In genomic region chr7:55203300-55203699, GRCh38 we compare ENCODE assay signal across 3 cellular contexts.
A peak's percentile ranks its signal among the peaks of the same experiment; 100 is the strongest.
TF ChIP-seq lines count a peak whose summit lies in the region.

No MANE protein-coding gene starts in this region.

TF ChIP-seq in HepG2, 621 proteins besides CTCF, POLR2A, EP300 and RAD21 (continues in another document):
- TF ChIP-seq ZNF282 (IDR thresholded peaks at IDR 0.05; ENCODE audit: partially characterized antibody) (peak; percentile 39), PHB2 (IDR thresholded peaks at IDR 0.05; ENCODE audit: partially characterized antibody) (peak; percentile 89), DMTF1 (CRISPR knock-in tag; IDR thresholded peaks at IDR 0.05) (no peak), ATF7 (IDR thresholded peaks at IDR 0.05) (0 out of 2 replicates have a peak, but pooled peaks have one; percentile 25), ATF7 (CRISPR knock-in tag; IDR thresholded peaks at IDR 0.05) (no peak), ZNF207 (IDR thresholded peaks at IDR 0.05; ENCODE audit: borderline replicate concordance) (peak; percentile 50; the same call in 1 of the 2 replicates), HNF4A (CRISPR knock-in tag; IDR thresholded peaks at IDR 0.05) (no peak)
- TF ChIP-seq, protein P1, sequence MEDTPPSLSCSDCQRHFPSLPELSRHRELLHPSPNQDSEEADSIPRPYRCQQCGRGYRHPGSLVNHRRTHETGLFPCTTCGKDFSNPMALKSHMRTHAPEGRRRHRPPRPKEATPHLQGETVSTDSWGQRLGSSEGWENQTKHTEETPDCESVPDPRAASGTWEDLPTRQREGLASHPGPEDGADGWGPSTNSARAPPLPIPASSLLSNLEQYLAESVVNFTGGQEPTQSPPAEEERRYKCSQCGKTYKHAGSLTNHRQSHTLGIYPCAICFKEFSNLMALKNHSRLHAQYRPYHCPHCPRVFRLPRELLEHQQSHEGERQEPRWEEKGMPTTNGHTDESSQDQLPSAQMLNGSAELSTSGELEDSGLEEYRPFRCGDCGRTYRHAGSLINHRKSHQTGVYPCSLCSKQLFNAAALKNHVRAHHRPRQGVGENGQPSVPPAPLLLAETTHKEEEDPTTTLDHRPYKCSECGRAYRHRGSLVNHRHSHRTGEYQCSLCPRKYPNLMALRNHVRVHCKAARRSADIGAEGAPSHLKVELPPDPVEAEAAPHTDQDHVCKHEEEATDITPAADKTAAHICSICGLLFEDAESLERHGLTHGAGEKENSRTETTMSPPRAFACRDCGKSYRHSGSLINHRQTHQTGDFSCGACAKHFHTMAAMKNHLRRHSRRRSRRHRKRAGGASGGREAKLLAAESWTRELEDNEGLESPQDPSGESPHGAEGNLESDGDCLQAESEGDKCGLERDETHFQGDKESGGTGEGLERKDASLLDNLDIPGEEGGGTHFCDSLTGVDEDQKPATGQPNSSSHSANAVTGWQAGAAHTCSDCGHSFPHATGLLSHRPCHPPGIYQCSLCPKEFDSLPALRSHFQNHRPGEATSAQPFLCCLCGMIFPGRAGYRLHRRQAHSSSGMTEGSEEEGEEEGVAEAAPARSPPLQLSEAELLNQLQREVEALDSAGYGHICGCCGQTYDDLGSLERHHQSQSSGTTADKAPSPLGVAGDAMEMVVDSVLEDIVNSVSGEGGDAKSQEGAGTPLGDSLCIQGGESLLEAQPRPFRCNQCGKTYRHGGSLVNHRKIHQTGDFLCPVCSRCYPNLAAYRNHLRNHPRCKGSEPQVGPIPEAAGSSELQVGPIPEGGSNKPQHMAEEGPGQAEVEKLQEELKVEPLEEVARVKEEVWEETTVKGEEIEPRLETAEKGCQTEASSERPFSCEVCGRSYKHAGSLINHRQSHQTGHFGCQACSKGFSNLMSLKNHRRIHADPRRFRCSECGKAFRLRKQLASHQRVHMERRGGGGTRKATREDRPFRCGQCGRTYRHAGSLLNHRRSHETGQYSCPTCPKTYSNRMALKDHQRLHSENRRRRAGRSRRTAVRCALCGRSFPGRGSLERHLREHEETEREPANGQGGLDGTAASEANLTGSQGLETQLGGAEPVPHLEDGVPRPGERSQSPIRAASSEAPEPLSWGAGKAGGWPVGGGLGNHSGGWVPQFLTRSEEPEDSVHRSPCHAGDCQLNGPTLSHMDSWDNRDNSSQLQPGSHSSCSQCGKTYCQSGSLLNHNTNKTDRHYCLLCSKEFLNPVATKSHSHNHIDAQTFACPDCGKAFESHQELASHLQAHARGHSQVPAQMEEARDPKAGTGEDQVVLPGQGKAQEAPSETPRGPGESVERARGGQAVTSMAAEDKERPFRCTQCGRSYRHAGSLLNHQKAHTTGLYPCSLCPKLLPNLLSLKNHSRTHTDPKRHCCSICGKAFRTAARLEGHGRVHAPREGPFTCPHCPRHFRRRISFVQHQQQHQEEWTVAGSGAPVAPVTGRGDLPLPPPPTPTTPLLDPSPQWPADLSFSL (CRISPR knock-in tag; IDR thresholded peaks at IDR 0.05): peak; percentile 92

TF ChIP-seq in K562, 482 proteins besides CTCF, POLR2A, EP300 and RAD21:
- TF ChIP-seq DACH1 (IDR thresholded peaks at IDR 0.05; ENCODE audit: partially characterized antibody) (no peak), KLF16 (IDR thresholded peaks at IDR 0.05) (no peak), HBP1 (CRISPR knock-in tag; IDR thresholded peaks at IDR 0.05) (peak; percentile 36; the same call in 1 of the 2 replicates)

TF ChIP-seq in neural cell, 6 proteins besides CTCF, POLR2A, EP300 and RAD21:
- TF ChIP-seq EZH2 (IDR thresholded peaks at IDR 0.05; ENCODE audit: borderline replicate concordance, insufficient read depth, low read length, poor library complexity, severe bottlenecking) (peak; percentile 16), POLR2AphosphoS5 (IDR thresholded peaks at IDR 0.05) (no peak)
